16 cellular contexts compared by ENCODE assay signal in the genomic region with DNA sequence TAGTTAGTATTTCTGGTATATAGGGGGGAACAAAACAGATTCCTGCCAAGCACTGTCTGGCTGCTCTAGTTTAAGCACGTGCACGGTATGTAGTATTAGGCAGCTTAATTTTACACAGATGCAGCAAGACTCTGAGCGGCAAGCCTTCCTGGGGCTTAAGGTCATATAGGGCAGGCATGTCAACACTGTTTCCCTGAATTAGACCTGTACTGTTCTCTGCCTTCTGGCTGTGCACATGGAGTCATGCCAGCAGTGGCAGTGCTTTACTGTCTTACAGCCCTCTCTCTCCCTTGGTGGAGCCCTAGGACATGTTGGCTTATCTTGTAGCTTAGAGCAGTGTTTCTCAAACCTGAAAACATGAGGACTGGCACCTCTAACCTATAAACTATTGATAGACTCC. TPM values are rescaled to one million over a fixed set of nuclear protein-coding genes. Genes with fewer than 3 reads are reported as not detected.
DNase-seq lines count a peak whose midpoint lies in the region; ATAC-seq and TF ChIP-seq lines count a peak whose summit lies in the region.
"Had no signal": no experiment of that assay in that cellular context is flagged by ENCODE, and none has a peak within 500 bp of the region (broad histone marks: within the 10 kb centered on the region; RNA-seq: fewer than 3 reads in every experiment).

No MANE protein-coding gene starts in this region.

- TF ChIP-seq CTCF in brain (conservative IDR thresholded peaks at IDR 0.05) (no peak), testis (IDR thresholded peaks at IDR 0.05) (no peak), OCI-LY7 (conservative IDR thresholded peaks at IDR 0.05; ENCODE audit: low read length) (no peak)
- TF ChIP-seq CTCF in CD8-positive, alpha-beta T cell (IDR thresholded peaks at IDR 0.05): no peak

- CTCF ChIA-PET in OCI-LY7 (lab: Charles Lee; ENCODE audit: unreplicated experiment): no interaction called here
- CTCF ChIA-PET in CD8-positive, alpha-beta T cell (lab: Charles Lee): no interaction called here

- H3K9me3 Mint-ChIP-seq in brain: peaks cover 0 to 13% (median 8%) of the 10 kb centered on the region in 5 experiments
- H3K9me3 Mint-ChIP-seq in CD8-positive, alpha-beta T cell: peaks cover 2% of the 10 kb centered on the region

- no peaks in the 10 kb centered on the region for H3K27me3 Mint-ChIP-seq in brain
- no peaks in the 10 kb centered on the region for H3K27me3 Mint-ChIP-seq in CD8-positive, alpha-beta T cell (ENCODE audit: low read depth)

- DNase-seq in NCI-H2227 treated with DMSO at 0.1 percent for 48 hours (lab: John Stamatoyannopoulos, UW) (peak; percentile 10), left ventricle myocardium superior (peak; percentile 76), testis (peak; percentile 27), OCI-LY7 (ENCODE audit: low spot score) (no peak)
- DNase-seq in stimulated activated CD8-positive, alpha-beta memory T cell treated with anti-CD3 and anti-CD28 coated beads, Interleukin-4, amount 100 ng/mL, for 48 hours: no peak
- no peak for DNase-seq in CD8-positive, alpha-beta T cell
- DNase-seq: activated gamma-delta T cell treated with Interleukin-2 at 50 U/mL for 16 hours; DND-41; NCI-H510A treated with DMSO at 0.1 percent for 48 hours; PC-3; stimulated activated naive CD4-positive, alpha-beta T cell treated with Interleukin-2 at 50 U/mL for 16 hours had no signal

- H2AFZ ChIP-seq in OCI-LY7 (ENCODE audit: low read length): no peak overlapping the region

- no peaks in the 10 kb centered on the region for H4K20me1 ChIP-seq in OCI-LY7 (ENCODE audit: insufficient read depth, low read length)

- intact Hi-C loops in left ventricle myocardium superior (cut with micrococcal nuclease) (no loop called here), testis (cut with DNase I; ENCODE audit: low total_unique reads) (no loop called here), OCI-LY7 (cut with micrococcal nuclease; ENCODE audit: unreplicated experiment) (no loop called here)
- intact Hi-C loops in CD8-positive, alpha-beta T cell (cut with DNase I, micrococcal nuclease): no loop called here

- H3K4me1 Mint-ChIP-seq in brain: peaks cover 16% of the 10 kb centered on the region
- H3K4me1 Mint-ChIP-seq in CD8-positive, alpha-beta T cell (ENCODE audit: low read depth): peaks cover 38% of the 10 kb centered on the region
- H3K4me1 Mint-ChIP-seq: WTC11 had no signal

- H3K4me1 ChIP-seq in testis (no peaks in the 10 kb centered on the region), OCI-LY7 (ENCODE audit: insufficient read depth, low read length, poor library complexity, severe bottlenecking) (no peaks in the 10 kb centered on the region)
- no peaks in the 10 kb centered on the region for H3K4me1 ChIP-seq in CD8-positive, alpha-beta T cell (ENCODE audit: insufficient read depth, low read length)
- H3K4me1 ChIP-seq: breast epithelium had no signal

- no peak for TF ChIP-seq POLR2A in testis (IDR thresholded peaks at IDR 0.05)

- H3K79me2 ChIP-seq in OCI-LY7 (ENCODE audit: insufficient read depth, low read depth, low read length): no peaks in the 10 kb centered on the region

- H3K27ac Mint-ChIP-seq in brain: peak overlapping the region in 3 of 5 experiments; percentile 60 to 93 (median 71)
- no peak overlapping the region for H3K27ac Mint-ChIP-seq in CD8-positive, alpha-beta T cell

- no peaks in the 10 kb centered on the region for H3K9me2 ChIP-seq in OCI-LY7 (ENCODE audit: insufficient read depth, low read length)

- peak; percentile 95 for ATAC-seq in left ventricle myocardium superior
- ATAC-seq in CD8-positive, alpha-beta T cell: no peak
- ATAC-seq: gastroesophageal sphincter, PC-3, WTC11 had no signal

- H3K27ac ChIP-seq in testis (no peak overlapping the region), OCI-LY7 (ENCODE audit: low read depth, low read length, poor library complexity, severe bottlenecking) (no peak overlapping the region)
- H3K27ac ChIP-seq in CD8-positive, alpha-beta T cell (ENCODE audit: low read depth, low read length): no peak overlapping the region
- H3K27ac ChIP-seq: breast epithelium, gastroesophageal sphincter had no signal

- H3K4me2 ChIP-seq in OCI-LY7 (ENCODE audit: low read length): no peak overlapping the region
- H3K4me2 ChIP-seq: smooth muscle cell had no signal

- POLR2A ChIA-PET in OCI-LY7 (lab: Charles Lee): no interaction called here
- POLR2A ChIA-PET in CD8-positive, alpha-beta T cell (lab: Charles Lee): no interaction called here

- no peaks in the 10 kb centered on the region for H3K27me3 ChIP-seq in testis
- H3K27me3 ChIP-seq in CD8-positive, alpha-beta T cell (ENCODE audit: insufficient read depth, low read length): no peaks in the 10 kb centered on the region
- H3K27me3 ChIP-seq: breast epithelium, gastroesophageal sphincter had no signal

- no peaks in the 10 kb centered on the region for H3K9me3 ChIP-seq in testis
- no peaks in the 10 kb centered on the region for H3K9me3 ChIP-seq in OCI-LY7 (ENCODE audit: low read length)
- H3K9me3 ChIP-seq in CD8-positive, alpha-beta T cell (ENCODE audit: low read length): no peaks in the 10 kb centered on the region
- H3K9me3 ChIP-seq: breast epithelium, gastroesophageal sphincter had no signal

- H3K36me3 Mint-ChIP-seq in brain: peaks cover 48% of the 10 kb centered on the region
- H3K36me3 Mint-ChIP-seq in CD8-positive, alpha-beta T cell: peaks cover 61% of the 10 kb centered on the region

- no peak overlapping the region for H3K4me3 ChIP-seq in testis
- no peak overlapping the region for H3K4me3 ChIP-seq in OCI-LY7 (ENCODE audit: low read depth, low read length, poor library complexity, severe bottlenecking)
- H3K4me3 ChIP-seq in CD8-positive, alpha-beta T cell (ENCODE audit: low read depth, low read length): no peak overlapping the region
- H3K4me3 ChIP-seq: breast epithelium, gastroesophageal sphincter, smooth muscle cell had no signal

- H3K4me3 Mint-ChIP-seq in brain: no peak overlapping the region
- H3K4me3 Mint-ChIP-seq in CD8-positive, alpha-beta T cell: no peak overlapping the region
- H3K4me3 Mint-ChIP-seq: WTC11 had no signal

- 71 to 74% methylated on average over 3 of the region's 3 CpGs for WGBS in testis, 2 donors

- no TSS peak for BruUV-seq in OCI-LY7 (replicated peaks; lab: Mats Ljungman, UMichigan)

- no peaks in the 10 kb centered on the region for H3K36me3 ChIP-seq in testis (ENCODE audit: low read depth, missing control alignments)
- peaks cover 31% of the 10 kb centered on the region for H3K36me3 ChIP-seq in OCI-LY7 (ENCODE audit: insufficient read depth, low read length)
- no peaks in the 10 kb centered on the region for H3K36me3 ChIP-seq in CD8-positive, alpha-beta T cell (ENCODE audit: insufficient read depth, low read length)
- H3K36me3 ChIP-seq: breast epithelium, gastroesophageal sphincter had no signal

RNA-seq across cellular contexts. Expression of a gene that starts 56.6 kb away (rescaled TPM):
- 34.9 TPM for polyA plus RNA-seq in brain (ENCODE audit: insufficient read depth, low read depth, low replicate concordance)
- total RNA-seq in left ventricle myocardium superior: 37.0 TPM
- total RNA-seq in testis: 100 to 1,000 TPM in 1 of 2 donors, 10 to 100 TPM in 1; 59.8 to 108 TPM
- polyA plus RNA-seq in testis (ENCODE audit: insufficient read depth, low read depth, low replicate concordance): 76.1 TPM
- 37.9 and 43.6 TPM in 2 replicates for total RNA-seq in OCI-LY7 (2014; rRNA removed; shearing (Covaris generic))
- 47.8 and 51.4 TPM in 2 replicates for total RNA-seq in OCI-LY7 (2022)
- total RNA-seq in CD8-positive, alpha-beta T cell: 100 to 1,000 TPM; 101 to 107 TPM

Comparison
In these comparisons a context has a peak if more than half of its experiments do, and no peak if none do; other contexts are left out.
1. DNase-seq: peak in NCI-H2227 treated with DMSO at 0.1 percent for 48 hours (single experiment), left ventricle myocardium superior (single experiment) and testis (single experiment); none in stimulated activated CD8-positive, alpha-beta memory T cell treated with anti-CD3 and anti-CD28 coated beads, Interleukin-4, amount 100 ng/mL, for 48 hours (single experiment), OCI-LY7 (single experiment) and CD8-positive, alpha-beta T cell (0 of 7).